In the genomic region with DNA sequence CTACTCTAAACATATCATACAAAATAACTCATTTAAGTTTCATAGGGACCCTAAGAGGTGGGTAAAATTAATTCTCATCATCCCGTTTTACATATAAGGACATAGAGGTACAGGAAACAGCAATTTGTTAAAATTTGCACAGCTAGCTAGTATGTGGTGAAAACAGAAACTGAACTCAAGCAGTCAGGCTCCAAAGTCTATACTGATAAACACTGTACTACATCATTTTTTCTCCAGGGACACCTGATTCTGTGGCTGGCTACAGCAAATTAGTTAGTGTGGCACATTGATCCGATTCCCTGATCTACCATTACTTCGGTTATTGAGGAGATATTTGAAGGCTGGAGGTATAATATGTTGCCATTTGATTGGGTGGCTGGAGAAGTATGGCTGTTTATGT, we compare ENCODE assay signal across 12 cellular contexts. TPM values are rescaled to one million over a fixed set of nuclear protein-coding genes. Genes with fewer than 3 reads are reported as not detected.
DNase-seq lines count a peak whose midpoint lies in the region; ATAC-seq and FAIRE-seq lines count a peak whose summit lies in the region.
"Had no signal": no experiment of that assay in that cellular context is flagged by ENCODE, and none has a peak within 500 bp of the region (broad histone marks: within the 10 kb centered on the region; RNA-seq: fewer than 3 reads in every experiment).

No MANE protein-coding gene starts in this region.

- peak; percentile 9 for FAIRE-seq in GM18507 (lab: Jason Lieb, UNC)

- peaks cover 5% of the 10 kb centered on the region for H3K9me3 Mint-ChIP-seq in activated naive CD8-positive, alpha-beta T cell treated with anti-CD3 and anti-CD28 coated beads for 36 hours

- peaks cover 5% of the 10 kb centered on the region for H3K36me3 Mint-ChIP-seq in activated naive CD8-positive, alpha-beta T cell treated with anti-CD3 and anti-CD28 coated beads for 36 hours

- H3K27me3 Mint-ChIP-seq in activated naive CD8-positive, alpha-beta T cell treated with anti-CD3 and anti-CD28 coated beads for 36 hours: no peaks in the 10 kb centered on the region

- H3K27ac Mint-ChIP-seq in activated naive CD8-positive, alpha-beta T cell treated with anti-CD3 and anti-CD28 coated beads for 36 hours: peak overlapping the region; percentile 88

- H3K4me1 Mint-ChIP-seq in activated naive CD8-positive, alpha-beta T cell treated with anti-CD3 and anti-CD28 coated beads for 36 hours: peaks cover 54% of the 10 kb centered on the region

- DNase-seq in GM18507 (ENCODE audit: extremely low spot score, insufficient read length, low read depth): no peak
- no peak for DNase-seq in activated naive CD8-positive, alpha-beta T cell treated with anti-CD3 and anti-CD28 coated beads for 36 hours
- no peak for DNase-seq in NCI-H2081 treated with DMSO at 0.1 percent for 48 hours (lab: John Stamatoyannopoulos, UW)
- DNase-seq in NOMO-1 treated with dmso at 0.1 percent for 144 hours (lab: John Stamatoyannopoulos, UW; ENCODE audit: unreplicated experiment): no peak
- no peak for DNase-seq in SK-N-DZ (ENCODE audit: low spot score)
- DNase-seq: activated CD8-positive, alpha-beta memory T cell treated with anti-CD3 and anti-CD28 coated beads, Interleukin-2, amount 50 U/mL, for 48 hours; central memory CD4-positive, alpha-beta T cell; NCI-H146 had no signal

- H3K4me3 Mint-ChIP-seq in activated naive CD8-positive, alpha-beta T cell treated with anti-CD3 and anti-CD28 coated beads for 36 hours: no peak overlapping the region

- ATAC-seq in GM19452 (IDR thresholded peaks at IDR 0.05; ENCODE audit: unreplicated experiment): peak; percentile 77
- ATAC-seq in HG03159 (IDR thresholded peaks at IDR 0.05; ENCODE audit: unreplicated experiment): peak; percentile 67
- ATAC-seq in HG03045 (IDR thresholded peaks at IDR 0.05; ENCODE audit: unreplicated experiment): no peak
- ATAC-seq: HCT116 had no signal

RNA-seq across cellular contexts. Expression of a gene that starts 36.2 kb away (rescaled TPM):
- total RNA-seq in activated naive CD8-positive, alpha-beta T cell treated with anti-CD3 and anti-CD28 coated beads for 36 hours: 10 to 100 TPM; 21.5 to 22.8 TPM
- 18.2 and 24.1 TPM in 2 replicates for polyA plus RNA-seq in SK-N-DZ (2014; cell fraction: cytosol; rRNA removed)
- polyA plus RNA-seq in SK-N-DZ (2014; cell fraction: nucleus; rRNA removed): 35.4 and 46.6 TPM in 2 replicates
